ENCODE assay signal across 29 cellular contexts in the genomic region with DNA sequence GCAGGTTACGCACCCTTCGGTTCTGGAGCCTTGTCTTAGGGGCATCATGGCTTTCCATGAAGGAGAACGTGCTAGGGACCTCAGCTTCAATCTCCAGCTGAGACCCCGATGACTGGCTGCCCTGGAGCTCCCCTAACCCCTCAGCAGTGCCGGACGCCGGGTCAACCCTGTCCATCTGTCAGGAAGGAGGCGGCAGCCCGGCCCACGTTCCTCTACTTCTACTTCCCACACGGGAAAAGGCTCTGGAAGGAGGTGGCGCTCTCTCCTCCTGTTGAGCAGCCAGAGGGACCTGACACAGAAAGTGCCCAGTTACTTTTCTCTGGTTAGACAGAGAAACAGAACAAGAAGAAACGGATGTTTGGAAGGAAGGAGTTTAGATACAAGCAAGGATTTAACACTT.
"Had no signal": no experiment of that assay in that cellular context is flagged by ENCODE, and none has a peak within 500 bp of the region (broad histone marks: within the 10 kb centered on the region; RNA-seq: fewer than 3 reads in every experiment).

No MANE protein-coding gene starts in this region.

- H3K9ac ChIP-seq: SK-N-SH had no signal

- ATAC-seq: activated CD4-positive, alpha-beta T cell treated with anti-CD3 and anti-CD28 coated beads for 36 hours; activated CD4-positive, CD25-positive, alpha-beta regulatory T cell treated with anti-CD3 and anti-CD28 coated beads, Interleukin-2, amount 50 U/mL, for 24 hours; activated CD8-positive, alpha-beta T cell treated with anti-CD3 and anti-CD28 coated beads, Interleukin-2, amount 10 ng/mL, durations not matched to agents 7 days and 5 days; activated naive CD4-positive, alpha-beta T cell treated with anti-CD3 and anti-CD28 coated beads, Interleukin-2, amount 50 U/mL, for 72 hours; body of pancreas; Panc1 had no signal

- H3K27ac Mint-ChIP-seq: activated CD4-positive, alpha-beta T cell treated with anti-CD3 and anti-CD28 coated beads for 36 hours; activated CD4-positive, alpha-beta T cell treated with anti-CD3 and anti-CD28 coated beads, Interleukin-2, amount 10 ng/mL, durations not matched to agents 7 days and 5 days; activated CD8-positive, alpha-beta T cell treated with anti-CD3 and anti-CD28 coated beads, Interleukin-2, amount 10 ng/mL, durations not matched to agents 7 days and 5 days; activated T-cell treated with anti-CD3 and anti-CD28 coated beads, Interleukin-2, amount 50 U/mL, for 24 hours; T-helper 1 cell treated with Interleukin-12 subunit alpha and Interleukin-12 subunit beta and Interleukin-4 antibody, amounts not matched to agents 30 μg/mL and 1 μg/mL, for 36 hours; T-helper 2 cell treated with Interferon-gamma antibody and Interleukin-4, amounts not matched to agents 5 μg/mL and 100 μg/mL, for 36 hours had no signal

- H3K27me3 Mint-ChIP-seq: activated CD4-positive, alpha-beta T cell treated with anti-CD3 and anti-CD28 coated beads for 36 hours; activated CD4-positive, alpha-beta T cell treated with anti-CD3 and anti-CD28 coated beads, Interleukin-2, amount 10 ng/mL, durations not matched to agents 7 days and 5 days; activated T-cell treated with anti-CD3 and anti-CD28 coated beads, Interleukin-2, amount 50 U/mL, for 24 hours had no signal

- H3K4me1 Mint-ChIP-seq: activated CD4-positive, alpha-beta T cell treated with anti-CD3 and anti-CD28 coated beads for 36 hours; activated CD4-positive, alpha-beta T cell treated with anti-CD3 and anti-CD28 coated beads, Interleukin-2, amount 10 ng/mL, durations not matched to agents 7 days and 5 days had no signal

- H3K9me3 ChIP-seq: adrenal gland, body of pancreas, MG63, SJSA1, SK-N-SH had no signal

- H3K9me3 Mint-ChIP-seq: activated naive CD4-positive, alpha-beta T cell treated with anti-CD3 and anti-CD28 coated beads, Interleukin-2, amount 50 U/mL, for 72 hours; T-helper 2 cell treated with Interferon-gamma antibody and Interleukin-4, amounts not matched to agents 5 μg/mL and 100 μg/mL, for 36 hours had no signal

- H3K36me3 ChIP-seq: MG63 had no signal

- H3K27ac ChIP-seq: adrenal gland, body of pancreas, breast epithelium, SJSA1 had no signal

- H3K27me3 ChIP-seq: adrenal gland, body of pancreas, breast epithelium, MG63, SJSA1 had no signal

- H3K4me1 ChIP-seq: adrenal gland, body of pancreas, breast epithelium, SJSA1 had no signal

- H3K4me3 ChIP-seq: adrenal gland, body of pancreas, breast epithelium, MG63, SJSA1 had no signal

- DNase-seq: activated CD4-positive, alpha-beta T cell treated with anti-CD3 and anti-CD28 coated beads for 36 hours; activated CD4-positive, alpha-beta T cell treated with anti-CD3 and anti-CD28 coated beads, Interleukin-2, amount 10 ng/mL, durations not matched to agents 7 days and 5 days; activated CD4-positive, alpha-beta T cell treated with anti-CD3 and anti-CD28 coated beads, Interleukin-2, amount 50 U/mL, for 48 hours; activated CD8-positive, alpha-beta T cell treated with anti-CD3 and anti-CD28 coated beads, Interleukin-2, amount 10 ng/mL, durations not matched to agents 7 days and 5 days; activated naive CD4-positive, alpha-beta T cell; activated T-cell treated with anti-CD3 and anti-CD28 coated beads, Interleukin-2, amount 50 U/mL, for 24 hours; adrenal gland; body of pancreas; caudate nucleus; cerebellar nuclear complex; Kasumi-1; KG1; MG63; MV-4-11; NCI-H1092; NCI-H1436 treated with DMSO at 0.1 percent for 48 hours; NCI-H1694 treated with DMSO at 0.1 percent for 48 hours; NCI-H2029; NCI-H345; NCI-H524 treated with DMSO at 0.1 percent for 48 hours; SHP77 treated with DMSO at 0.1 percent for 48 hours; SK-N-SH had no signal

- H3K4me3 Mint-ChIP-seq: activated CD4-positive, alpha-beta T cell treated with anti-CD3 and anti-CD28 coated beads for 36 hours; activated CD4-positive, alpha-beta T cell treated with anti-CD3 and anti-CD28 coated beads, Interleukin-2, amount 10 ng/mL, durations not matched to agents 7 days and 5 days; activated CD8-positive, alpha-beta T cell treated with anti-CD3 and anti-CD28 coated beads, Interleukin-2, amount 10 ng/mL, durations not matched to agents 7 days and 5 days; activated T-cell treated with anti-CD3 and anti-CD28 coated beads, Interleukin-2, amount 50 U/mL, for 24 hours; T-helper 1 cell treated with Interleukin-12 subunit alpha and Interleukin-12 subunit beta and Interleukin-4 antibody, amounts not matched to agents 30 μg/mL and 1 μg/mL, for 36 hours; T-helper 2 cell treated with Interferon-gamma antibody and Interleukin-4, amounts not matched to agents 5 μg/mL and 100 μg/mL, for 36 hours had no signal

- H3K4me2 ChIP-seq: SK-N-SH had no signal
